20 cellular contexts compared by ENCODE assay signal in genomic region chr13:21933001-21933400, GRCh38.
"Had no signal": no experiment of that assay in that cellular context is flagged by ENCODE, and none has a peak within 500 bp of the region (broad histone marks: within the 10 kb centered on the region; RNA-seq: fewer than 3 reads in every experiment).

No MANE protein-coding gene starts in this region.

- H3K27ac ChIP-seq: epithelial cell of prostate, gastrocnemius medialis, ovary, thyroid gland, vagina, VCaP had no signal

- H3K4me3 Mint-ChIP-seq: activated naive CD8-positive, alpha-beta T cell treated with anti-CD3 and anti-CD28 coated beads, Interleukin-2, amount 50 U/mL, for 24 hours; activated T-helper 17 cell treated with anti-CD3 and anti-CD28 coated beads, Interleukin-2, amount 50 U/mL, for 72 hours; effector memory CD8-positive, alpha-beta T cell; naive thymus-derived CD4-positive, alpha-beta T cell; stimulated activated memory B cell treated with anti-CD40 and anti-IgM and Interleukin-4, amounts not matched to agents 10 μg/mL and 1 μg/mL and 100 μg/mL, for 72 hours had no signal

- H3K9me3 ChIP-seq: gastrocnemius medialis, ovary, thyroid gland, vagina had no signal

- H3K27me3 ChIP-seq: gastrocnemius medialis, ovary, thyroid gland, vagina had no signal

- H3K9me3 Mint-ChIP-seq: activated naive CD8-positive, alpha-beta T cell treated with anti-CD3 and anti-CD28 coated beads, Interleukin-2, amount 50 U/mL, for 24 hours; stimulated activated memory B cell treated with anti-CD40 and anti-IgM and Interleukin-4, amounts not matched to agents 10 μg/mL and 1 μg/mL and 100 μg/mL, for 72 hours had no signal

- H3K4me3 ChIP-seq: gastrocnemius medialis, ovary, thyroid gland, vagina had no signal

- FAIRE-seq: islet of Langerhans had no signal

- H3K27me3 Mint-ChIP-seq: activated naive CD8-positive, alpha-beta T cell treated with anti-CD3 and anti-CD28 coated beads, Interleukin-2, amount 50 U/mL, for 24 hours; activated T-helper 17 cell treated with anti-CD3 and anti-CD28 coated beads, Interleukin-2, amount 50 U/mL, for 72 hours; naive thymus-derived CD4-positive, alpha-beta T cell; stimulated activated memory B cell treated with anti-CD40 and anti-IgM and Interleukin-4, amounts not matched to agents 10 μg/mL and 1 μg/mL and 100 μg/mL, for 72 hours had no signal

- H3K27ac Mint-ChIP-seq: activated naive CD8-positive, alpha-beta T cell treated with anti-CD3 and anti-CD28 coated beads, Interleukin-2, amount 50 U/mL, for 24 hours; activated T-helper 17 cell treated with anti-CD3 and anti-CD28 coated beads, Interleukin-2, amount 50 U/mL, for 72 hours; effector memory CD8-positive, alpha-beta T cell; naive thymus-derived CD4-positive, alpha-beta T cell; stimulated activated memory B cell treated with anti-CD40 and anti-IgM and Interleukin-4, amounts not matched to agents 10 μg/mL and 1 μg/mL and 100 μg/mL, for 72 hours had no signal

- H3K4me1 ChIP-seq: gastrocnemius medialis, vagina had no signal

- H3K36me3 ChIP-seq: gastrocnemius medialis, ovary, thyroid gland, vagina had no signal

- H3K4me1 Mint-ChIP-seq: activated naive CD8-positive, alpha-beta T cell treated with anti-CD3 and anti-CD28 coated beads, Interleukin-2, amount 50 U/mL, for 24 hours; activated T-helper 17 cell treated with anti-CD3 and anti-CD28 coated beads, Interleukin-2, amount 50 U/mL, for 72 hours; stimulated activated memory B cell treated with anti-CD40 and anti-IgM and Interleukin-4, amounts not matched to agents 10 μg/mL and 1 μg/mL and 100 μg/mL, for 72 hours had no signal

- H3K36me3 Mint-ChIP-seq: naive thymus-derived CD4-positive, alpha-beta T cell; stimulated activated memory B cell treated with anti-CD40 and anti-IgM and Interleukin-4, amounts not matched to agents 10 μg/mL and 1 μg/mL and 100 μg/mL, for 72 hours had no signal

- ATAC-seq: activated naive CD8-positive, alpha-beta T cell treated with anti-CD3 and anti-CD28 coated beads, Interleukin-2, amount 50 U/mL, for 24 hours; activated T-helper 17 cell treated with anti-CD3 and anti-CD28 coated beads, Interleukin-2, amount 50 U/mL, for 72 hours; effector memory CD8-positive, alpha-beta T cell; gastrocnemius medialis; left lobe of liver; naive thymus-derived CD4-positive, alpha-beta T cell; stimulated activated memory B cell treated with anti-CD40 and anti-IgM and Interleukin-4, amounts not matched to agents 10 μg/mL and 1 μg/mL and 100 μg/mL, for 72 hours had no signal

- DNase-seq: activated CD4-positive, alpha-beta T cell treated with anti-CD3 and anti-CD28 coated beads for 1 hour; activated CD4-positive, alpha-beta T cell treated with anti-CD3 and anti-CD28 coated beads, Interleukin-2, amount 50 U/mL, for 48 hours; activated naive CD4-positive, alpha-beta T cell treated with Interleukin-2 at 50 U/mL for 16 hours; activated naive CD8-positive, alpha-beta T cell treated with anti-CD3 and anti-CD28 coated beads, Interleukin-2, amount 50 U/mL, for 24 hours; aorta; cerebellar nuclear complex; dermis blood vessel endothelial cell; effector memory CD8-positive, alpha-beta T cell; gastrocnemius medialis; mammary epithelial cell; naive thymus-derived CD4-positive, alpha-beta T cell; ovary; thyroid gland had no signal
